In the genomic region with DNA sequence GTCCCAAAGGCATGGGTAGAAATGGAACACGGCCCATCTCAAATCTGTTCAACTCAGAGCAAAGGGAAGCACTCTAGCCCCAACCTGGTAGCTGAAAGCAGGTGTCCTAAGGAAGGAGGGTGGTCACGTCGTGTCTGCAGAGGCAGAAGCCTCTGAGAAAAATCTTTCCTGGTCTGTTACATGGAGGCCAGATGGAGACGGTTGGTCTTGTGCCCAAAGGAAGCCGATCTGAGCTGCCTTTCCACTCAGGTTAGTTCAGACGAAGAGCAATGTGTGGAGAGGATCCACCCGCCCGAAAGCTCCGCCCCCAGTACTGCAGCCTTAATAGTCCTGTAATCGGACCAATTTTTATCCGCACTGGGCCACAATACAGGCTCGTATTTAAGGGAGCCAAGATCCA, we compare ENCODE assay signal across 2 cellular contexts.
TF ChIP-seq lines count a peak whose summit lies in the region.

No MANE protein-coding gene starts in this region.

TF ChIP-seq in GM23338, 12 proteins besides CTCF, POLR2A, EP300 and RAD21:
- TF ChIP-seq ZNF114 (CRISPR knock-in tag; IDR thresholded peaks at IDR 0.05) (no peak), REST (IDR thresholded peaks at IDR 0.05; ENCODE audit: unreplicated experiment) (no peak), JUNB (IDR thresholded peaks at IDR 0.05; ENCODE audit: unreplicated experiment) (no peak), STAT1 (IDR thresholded peaks at IDR 0.05; ENCODE audit: unreplicated experiment) (no peak), EZH2phosphoT487 (IDR thresholded peaks at IDR 0.05; ENCODE audit: unreplicated experiment) (no peak)
- TF ChIP-seq, protein P1, sequence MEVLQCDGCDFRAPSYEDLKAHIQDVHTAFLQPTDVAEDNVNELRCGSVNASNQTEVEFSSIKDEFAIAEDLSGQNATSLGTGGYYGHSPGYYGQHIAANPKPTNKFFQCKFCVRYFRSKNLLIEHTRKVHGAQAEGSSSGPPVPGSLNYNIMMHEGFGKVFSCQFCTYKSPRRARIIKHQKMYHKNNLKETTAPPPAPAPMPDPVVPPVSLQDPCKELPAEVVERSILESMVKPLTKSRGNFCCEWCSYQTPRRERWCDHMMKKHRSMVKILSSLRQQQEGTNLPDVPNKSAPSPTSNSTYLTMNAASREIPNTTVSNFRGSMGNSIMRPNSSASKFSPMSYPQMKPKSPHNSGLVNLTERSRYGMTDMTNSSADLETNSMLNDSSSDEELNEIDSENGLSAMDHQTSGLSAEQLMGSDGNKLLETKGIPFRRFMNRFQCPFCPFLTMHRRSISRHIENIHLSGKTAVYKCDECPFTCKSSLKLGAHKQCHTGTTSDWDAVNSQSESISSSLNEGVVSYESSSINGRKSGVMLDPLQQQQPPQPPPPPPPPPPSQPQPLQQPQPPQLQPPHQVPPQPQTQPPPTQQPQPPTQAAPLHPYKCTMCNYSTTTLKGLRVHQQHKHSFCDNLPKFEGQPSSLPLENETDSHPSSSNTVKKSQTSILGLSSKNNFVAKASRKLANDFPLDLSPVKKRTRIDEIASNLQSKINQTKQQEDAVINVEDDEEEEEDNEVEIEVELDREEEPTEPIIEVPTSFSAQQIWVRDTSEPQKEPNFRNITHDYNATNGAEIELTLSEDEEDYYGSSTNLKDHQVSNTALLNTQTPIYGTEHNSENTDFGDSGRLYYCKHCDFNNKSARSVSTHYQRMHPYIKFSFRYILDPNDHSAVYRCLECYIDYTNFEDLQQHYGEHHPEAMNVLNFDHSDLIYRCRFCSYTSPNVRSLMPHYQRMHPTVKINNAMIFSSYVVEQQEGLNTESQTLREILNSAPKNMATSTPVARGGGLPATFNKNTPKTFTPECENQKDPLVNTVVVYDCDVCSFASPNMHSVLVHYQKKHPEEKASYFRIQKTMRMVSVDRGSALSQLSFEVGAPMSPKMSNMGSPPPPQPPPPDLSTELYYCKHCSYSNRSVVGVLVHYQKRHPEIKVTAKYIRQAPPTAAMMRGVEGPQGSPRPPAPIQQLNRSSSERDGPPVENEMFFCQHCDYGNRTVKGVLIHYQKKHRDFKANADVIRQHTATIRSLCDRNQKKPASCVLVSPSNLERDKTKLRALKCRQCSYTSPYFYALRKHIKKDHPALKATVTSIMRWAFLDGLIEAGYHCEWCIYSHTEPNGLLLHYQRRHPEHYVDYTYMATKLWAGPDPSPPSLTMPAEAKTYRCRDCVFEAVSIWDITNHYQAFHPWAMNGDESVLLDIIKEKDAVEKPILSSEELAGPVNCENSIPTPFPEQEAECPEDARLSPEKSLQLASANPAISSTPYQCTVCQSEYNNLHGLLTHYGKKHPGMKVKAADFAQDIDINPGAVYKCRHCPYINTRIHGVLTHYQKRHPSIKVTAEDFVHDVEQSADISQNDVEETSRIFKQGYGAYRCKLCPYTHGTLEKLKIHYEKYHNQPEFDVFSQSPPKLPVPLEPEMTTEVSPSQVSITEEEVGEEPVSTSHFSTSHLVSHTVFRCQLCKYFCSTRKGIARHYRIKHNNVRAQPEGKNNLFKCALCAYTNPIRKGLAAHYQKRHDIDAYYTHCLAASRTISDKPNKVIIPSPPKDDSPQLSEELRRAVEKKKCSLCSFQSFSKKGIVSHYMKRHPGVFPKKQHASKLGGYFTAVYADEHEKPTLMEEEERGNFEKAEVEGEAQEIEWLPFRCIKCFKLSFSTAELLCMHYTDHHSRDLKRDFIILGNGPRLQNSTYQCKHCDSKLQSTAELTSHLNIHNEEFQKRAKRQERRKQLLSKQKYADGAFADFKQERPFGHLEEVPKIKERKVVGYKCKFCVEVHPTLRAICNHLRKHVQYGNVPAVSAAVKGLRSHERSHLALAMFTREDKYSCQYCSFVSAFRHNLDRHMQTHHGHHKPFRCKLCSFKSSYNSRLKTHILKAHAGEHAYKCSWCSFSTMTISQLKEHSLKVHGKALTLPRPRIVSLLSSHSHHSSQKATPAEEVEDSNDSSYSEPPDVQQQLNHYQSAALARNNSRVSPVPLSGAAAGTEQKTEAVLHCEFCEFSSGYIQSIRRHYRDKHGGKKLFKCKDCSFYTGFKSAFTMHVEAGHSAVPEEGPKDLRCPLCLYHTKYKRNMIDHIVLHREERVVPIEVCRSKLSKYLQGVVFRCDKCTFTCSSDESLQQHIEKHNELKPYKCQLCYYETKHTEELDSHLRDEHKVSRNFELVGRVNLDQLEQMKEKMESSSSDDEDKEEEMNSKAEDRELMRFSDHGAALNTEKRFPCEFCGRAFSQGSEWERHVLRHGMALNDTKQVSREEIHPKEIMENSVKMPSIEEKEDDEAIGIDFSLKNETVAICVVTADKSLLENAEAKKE (CRISPR knock-in tag; IDR thresholded peaks at IDR 0.05) = no peak

TF ChIP-seq in K562, 482 proteins besides CTCF, POLR2A, EP300 and RAD21:
- TF ChIP-seq ZNF175 (CRISPR knock-in tag; IDR thresholded peaks at IDR 0.05; ENCODE audit: low read depth) (no peak), TAF7 (tag; IDR thresholded peaks at IDR 0.05) (no peak), NELFE (IDR thresholded peaks at IDR 0.05; ENCODE audit: insufficient read depth, insufficient read length) (no peak), MNT (conservative IDR thresholded peaks at IDR 0.05) (no peak), BHLHE40 (IDR thresholded peaks at IDR 0.05; ENCODE audit: low read length) (no peak), ZSCAN32 (CRISPR knock-in tag; IDR thresholded peaks at IDR 0.05) (no peak), ZNF592 (IDR thresholded peaks at IDR 0.05) (no peak), UBTF (IDR thresholded peaks at IDR 0.05; ENCODE audit: borderline replicate concordance in 1 of 2, low read depth in 2 of 2, low read length in 2 of 2) (no peak), HMGXB4 (CRISPR knock-in tag; IDR thresholded peaks at IDR 0.05) (no peak), GTF3C2 (IDR thresholded peaks at IDR 0.05; ENCODE audit: borderline replicate concordance, extremely low read depth, insufficient read length) (no peak), ZNF232 (CRISPR knock-in tag; IDR thresholded peaks at IDR 0.05) (no peak), ZNF445 (CRISPR knock-in tag; IDR thresholded peaks at IDR 0.05; ENCODE audit: low read depth) (no peak), KLF13 (tag; IDR thresholded peaks at IDR 0.05; ENCODE audit: borderline replicate concordance, low read depth) (no peak), FOXK2 (conservative IDR thresholded peaks at IDR 0.05 in 1 of 2, IDR thresholded peaks at IDR 0.05 in 1 of 2; ENCODE audit: low read depth in 2 of 2) (no peak), GTF2F1 (IDR thresholded peaks at IDR 0.05; ENCODE audit: low read depth, low read length) (no peak), MAFK (IDR thresholded peaks at IDR 0.05; ENCODE audit: low read length) (no peak), ELK1 (CRISPR knock-in tag; IDR thresholded peaks at IDR 0.05) (no peak), ZNF354B (CRISPR knock-in tag; IDR thresholded peaks at IDR 0.05) (no peak)
- TF ChIP-seq, protein P2, sequence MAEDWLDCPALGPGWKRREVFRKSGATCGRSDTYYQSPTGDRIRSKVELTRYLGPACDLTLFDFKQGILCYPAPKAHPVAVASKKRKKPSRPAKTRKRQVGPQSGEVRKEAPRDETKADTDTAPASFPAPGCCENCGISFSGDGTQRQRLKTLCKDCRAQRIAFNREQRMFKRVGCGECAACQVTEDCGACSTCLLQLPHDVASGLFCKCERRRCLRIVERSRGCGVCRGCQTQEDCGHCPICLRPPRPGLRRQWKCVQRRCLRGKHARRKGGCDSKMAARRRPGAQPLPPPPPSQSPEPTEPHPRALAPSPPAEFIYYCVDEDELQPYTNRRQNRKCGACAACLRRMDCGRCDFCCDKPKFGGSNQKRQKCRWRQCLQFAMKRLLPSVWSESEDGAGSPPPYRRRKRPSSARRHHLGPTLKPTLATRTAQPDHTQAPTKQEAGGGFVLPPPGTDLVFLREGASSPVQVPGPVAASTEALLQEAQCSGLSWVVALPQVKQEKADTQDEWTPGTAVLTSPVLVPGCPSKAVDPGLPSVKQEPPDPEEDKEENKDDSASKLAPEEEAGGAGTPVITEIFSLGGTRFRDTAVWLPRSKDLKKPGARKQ (CRISPR knock-in tag; IDR thresholded peaks at IDR 0.05) = no peak
